In genomic region chr19:19064098-19064722, GRCh38 we compare ENCODE assay signal across 8 cellular contexts. TPM values are rescaled to one million over a fixed set of nuclear protein-coding genes. Genes with fewer than 3 reads are reported as not detected.
A peak's percentile ranks its signal among the peaks of the same experiment; 100 is the strongest.
DNase-seq lines count a peak whose midpoint lies in the region; ATAC-seq, FAIRE-seq and TF ChIP-seq lines count a peak whose summit lies in the region.

No MANE protein-coding gene starts in this region.

- 1 to 3% (median 2%) methylated on average over 21 to 29 of the region's 29 CpGs for WGBS in heart left ventricle, 4 donors
- WGBS in mesodermal cell (ENCODE audit: insufficient coverage in 2 of 2), 2 experiments = 15 to 25% methylated on average over 10 to 19 of the region's 29 CpGs

- intact Hi-C loops in heart left ventricle (cut with DNase I) (loop anchor here in 3 of 10 donors (5.0 kb wide), 2 partner anchors 43 to 73 kb away; partner anchors contain the start of gene TMEM161A (in 2 of the 3)), cardiac septum (cut with DNase I) (loop anchor here (5.0 kb wide), 2 partner anchors 73 to 128 kb away; partner anchors contain the start of genes BORCS8, RFXANK and TMEM161A)

- H3K4me1 ChIP-seq in heart left ventricle = peaks cover 0 to 58% (median 45%) of the 10 kb centered on the region in 12 donors
- peaks cover 23% of the 10 kb centered on the region for H3K4me1 ChIP-seq in mesodermal cell (ENCODE audit: control insufficient read depth, insufficient read depth, low read length, poor library complexity, severe bottlenecking)

- FAIRE-seq in bronchial epithelial cell (lab: Jason Lieb, UNC) = no peak

- H3K27ac ChIP-seq in heart left ventricle = peak overlapping the region in 11 of 12 donors; percentile 68 to 91 (median 81)
- H3K27ac ChIP-seq in mesodermal cell (ENCODE audit: low read depth, low read length, severe bottlenecking) = no peak overlapping the region

- H3K9me3 ChIP-seq in heart left ventricle (no peaks in the 10 kb centered on the region), mesodermal cell (ENCODE audit: control insufficient read depth, low read length) (no peaks in the 10 kb centered on the region)

- TF ChIP-seq CTCF in heart left ventricle (IDR thresholded peaks at IDR 0.05) (peak in 5 of 12 donors; percentile 4 to 38 (median 22)), bronchial epithelial cell (IDR thresholded peaks at IDR 0.05; ENCODE audit: insufficient read depth, low read length, severe bottlenecking) (peak; percentile 32)

- no peak for TF ChIP-seq POLR2A in heart left ventricle (IDR thresholded peaks at IDR 0.05)

- peak in 3 of 5 donors; percentile 17 to 62 (median 33) for DNase-seq in heart left ventricle
- no peak for DNase-seq in cardiac septum (ENCODE audit: low spot score)
- peak; percentile 72 for DNase-seq in NCI-H1092 (lab: John Stamatoyannopoulos, UW)
- DNase-seq in bronchial epithelial cell (ENCODE audit: low read depth) = no peak
- no peak for DNase-seq in superior temporal gyrus (ENCODE audit: extremely low spot score)
- DNase-seq in foreskin melanocyte = no peak

- H3K4me3 ChIP-seq in heart left ventricle = peak overlapping the region; percentile 51 to 95 (median 81)
- peak overlapping the region; percentile 66 for H3K4me3 ChIP-seq in bronchial epithelial cell (ENCODE audit: low read depth, low read length)
- H3K4me3 ChIP-seq in mesodermal cell (ENCODE audit: extremely low read depth, insufficient read depth, low read length, poor library complexity, severe bottlenecking) = peak overlapping the region; percentile 46

- H3K27me3 ChIP-seq in heart left ventricle (no peaks in the 10 kb centered on the region), bronchial epithelial cell (ENCODE audit: control insufficient read depth, insufficient read depth, low read length) (no peaks in the 10 kb centered on the region)

- peaks cover 0 to 8% (median 0%) of the 10 kb centered on the region in 9 donors for H3K36me3 ChIP-seq in heart left ventricle
- peaks cover 1% of the 10 kb centered on the region for H3K36me3 ChIP-seq in bronchial epithelial cell (ENCODE audit: control insufficient read depth, insufficient read depth, low read length)
- H3K36me3 ChIP-seq in mesodermal cell (ENCODE audit: control insufficient read depth, insufficient read depth, low read length) = peaks cover 9% of the 10 kb centered on the region

- ATAC-seq in heart left ventricle (no peak), GM21381 (IDR thresholded peaks at IDR 0.05; ENCODE audit: unreplicated experiment) (no peak)

RNA-seq across cellular contexts. Expression of gene SLC25A42, which starts 0.4 kb away (rescaled TPM):
- total RNA-seq in heart left ventricle (10 to 100 TPM; 15.7 to 28.0 (median 17.9) TPM), cardiac septum (14.9 TPM), bronchial epithelial cell (1.3 TPM in 2 replicates)
- 10 to 100 TPM; 15.6 to 21.1 TPM for polyA plus RNA-seq in heart left ventricle
- 7.8 TPM for polyA plus RNA-seq in mesodermal cell (2013, experiment 1 of 2)
- 8.8 TPM for polyA plus RNA-seq in mesodermal cell (2013, experiment 2 of 2)

RNA-seq across cellular contexts. Expression of gene ARMC6, which starts 30.8 kb away (rescaled TPM):
- total RNA-seq in heart left ventricle (10 to 100 TPM in 8 of 9 donors, 1 to 10 TPM in 1; 9.9 to 23.6 (median 18.0) TPM), cardiac septum (15.9 TPM), bronchial epithelial cell (37.5 and 78.2 TPM in 2 replicates)
- 10 to 100 TPM; 22.4 to 24.7 TPM for polyA plus RNA-seq in heart left ventricle
- polyA plus RNA-seq in mesodermal cell (2013, experiment 1 of 2) = 20.3 TPM
- polyA plus RNA-seq in mesodermal cell (2013, experiment 2 of 2) = 16.1 TPM

RNA-seq across cellular contexts. Expression of gene SUGP2, which starts 30.9 kb away (rescaled TPM):
- total RNA-seq in heart left ventricle (10 to 100 TPM; 36.1 to 76.5 (median 59.4) TPM), cardiac septum (60.4 TPM), bronchial epithelial cell (19.5 and 21.6 TPM in 2 replicates)
- polyA plus RNA-seq in heart left ventricle = 10 to 100 TPM; 36.8 to 47.8 TPM
- 84.5 TPM for polyA plus RNA-seq in mesodermal cell (2013, experiment 1 of 2)
- 81.9 TPM for polyA plus RNA-seq in mesodermal cell (2013, experiment 2 of 2)

Comparison
In these comparisons a context has a peak if more than half of its experiments do, and no peak if none do; other contexts are left out.
1. DNase-seq: peak in heart left ventricle (3 of 5) and NCI-H1092 (single experiment); none in cardiac septum (single experiment), bronchial epithelial cell (single experiment), superior temporal gyrus (single experiment) and foreskin melanocyte (single experiment).
2. Peak in every context shown above with its lines, with median percentiles within 50 percentile points of each other: H3K4me3 ChIP-seq.